ENCODE assay signal across 30 cellular contexts in the genomic region with DNA sequence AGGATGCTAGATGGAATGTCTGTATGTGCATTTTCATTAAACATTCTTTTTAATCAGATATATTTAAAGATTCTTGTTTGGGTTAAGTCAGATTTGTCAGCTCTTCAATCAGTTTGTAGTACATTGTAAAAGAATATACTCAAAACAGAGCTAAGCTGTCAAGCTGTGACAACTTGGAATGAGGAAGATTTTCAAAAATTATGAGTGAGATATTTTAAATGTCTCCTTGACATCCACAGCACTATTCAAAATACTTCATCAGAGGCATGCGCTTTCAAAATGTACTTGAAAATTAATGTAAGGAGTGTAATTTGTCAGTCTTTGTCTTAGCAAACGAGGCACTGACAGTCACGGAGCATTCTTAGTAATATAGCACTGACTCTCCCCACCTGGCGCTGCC.
"Had no signal": no experiment of that assay in that cellular context is flagged by ENCODE, and none has a peak within 500 bp of the region (broad histone marks: within the 10 kb centered on the region; RNA-seq: fewer than 3 reads in every experiment).

No MANE protein-coding gene starts in this region.

- H3K9me3 ChIP-seq: SJCRH30 had no signal

- H3K27ac ChIP-seq: KMS-11, PC-9, RWPE1, SJCRH30, SK-N-MC had no signal

- H3K4me3 ChIP-seq: PC-9, SJCRH30, SK-N-MC had no signal

- H2AFZ ChIP-seq: PC-9 had no signal

- DNase-seq: Karpas-422, MM.1S, MV-4-11, NCI-H1092, NCI-H1105, NCI-H1417 treated with DMSO at 0.1 percent for 48 hours, NCI-H1436 treated with DMSO at 0.1 percent for 48 hours, NCI-H1694 treated with DMSO at 0.1 percent for 48 hours, NCI-H187 treated with DMSO at 0.1 percent for 48 hours, NCI-H2029, NCI-H2081, NCI-H2171 treated with DMSO at 0.1 percent for 48 hours, NCI-H2227 treated with DMSO at 0.1 percent for 48 hours, NCI-H345, NCI-H446, NCI-H510A treated with DMSO at 0.1 percent for 48 hours, NCI-H524 treated with DMSO at 0.1 percent for 48 hours, NCI-H526 treated with DMSO at 0.1 percent for 48 hours, NCI-H748 treated with DMSO at 0.1 percent for 48 hours, NCI-H82, PC-9, SHP77, SIG-M5, SJCRH30, SW 1271 had no signal

- H3K9ac ChIP-seq: KMS-11 had no signal

- H3K36me3 ChIP-seq: SJCRH30 had no signal

- ATAC-seq: Panc1, Right ventricle myocardium inferior had no signal

- H3K4me1 ChIP-seq: SJCRH30 had no signal

- H3K4me2 ChIP-seq: KMS-11, PC-9 had no signal
